ENCODE assay signal across 8 cellular contexts in the genomic region with DNA sequence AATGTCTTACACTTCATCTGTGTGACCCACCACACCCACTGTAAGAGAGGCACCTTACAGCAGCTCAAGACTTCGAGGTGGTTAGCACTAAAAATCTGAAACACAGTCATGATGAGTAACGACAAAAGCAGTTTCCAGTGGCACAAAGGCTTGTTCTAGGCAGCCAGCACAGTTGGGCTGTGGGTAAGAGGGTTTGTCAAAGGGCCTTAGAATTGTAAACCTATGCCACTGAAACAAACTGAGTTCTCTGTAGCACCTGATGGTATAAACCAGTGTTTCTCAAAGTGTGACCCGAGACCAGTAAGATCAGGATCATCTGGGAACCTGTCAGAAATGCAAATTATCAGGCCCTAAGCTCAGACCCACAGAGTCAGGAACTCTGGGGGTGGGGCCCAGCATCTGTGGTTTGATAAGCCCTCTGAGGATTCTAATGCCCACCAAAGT. TPM values are rescaled to one million over a fixed set of nuclear protein-coding genes. Genes with fewer than 3 reads are reported as not detected.
DNase-seq lines count a peak whose midpoint lies in the region; ATAC-seq, FAIRE-seq and TF ChIP-seq lines count a peak whose summit lies in the region.

No MANE protein-coding gene starts in this region.

- peaks cover 73% of the 10 kb centered on the region for H3K4me1 ChIP-seq in psoas muscle

- TF ChIP-seq POLR2A in GM12892 (IDR thresholded peaks at IDR 0.05; ENCODE audit: low read depth, low read length) = no peak

- H3K36me3 ChIP-seq in psoas muscle (ENCODE audit: insufficient read depth in 1 of 2, low read depth in 1 of 2) = peaks cover 0 to 5% of the 10 kb centered on the region in 2 donors

- ATAC-seq in psoas muscle (peak; percentile 42 to 59 (median 54)), GM18511 (IDR thresholded peaks at IDR 0.05; ENCODE audit: unreplicated experiment) (no peak), HG03097 (IDR thresholded peaks at IDR 0.05; ENCODE audit: low FRiP score, unreplicated experiment) (no peak), HG03571 (IDR thresholded peaks at IDR 0.05; ENCODE audit: unreplicated experiment) (no peak)

- FAIRE-seq in GM12892 (lab: Jason Lieb, UNC) = peak; percentile 58

- intact Hi-C loops in psoas muscle (cut with DNase I) = no loop called here

- no peak for TF ChIP-seq CTCF in psoas muscle (IDR thresholded peaks at IDR 0.05)

- no peak overlapping the region for H3K4me3 ChIP-seq in psoas muscle

- no peaks in the 10 kb centered on the region for H3K9me3 ChIP-seq in psoas muscle

- H3K27me3 ChIP-seq in psoas muscle (ENCODE audit: insufficient read depth in 3 of 3, low read length in 2 of 3) = no peaks in the 10 kb centered on the region

- DNase-seq in GM12892 (ENCODE audit: insufficient read length) = no peak
- DNase-seq in LHCN-M2 (ENCODE audit: low read depth) = peak; percentile 75
- peak; percentile 8 for DNase-seq in activated T-helper 9 cell treated with anti-CD3 and anti-CD28 coated beads, Interleukin-2, amount 50 U/mL, for 16 hours (ENCODE audit: low read depth)
- DNase-seq in psoas muscle = no peak
- DNase-seq in NCI-H774 (lab: John Stamatoyannopoulos, UW) = no peak

- 74 to 81% (median 74%) methylated on average over 3 of the region's 3 CpGs for WGBS in psoas muscle, 3 donors

- peak overlapping the region; percentile 47 for H3K27ac ChIP-seq in psoas muscle

RNA-seq across cellular contexts. Expression of a gene that starts 36.5 kb away (rescaled TPM):
- polyA plus RNA-seq in GM12892 (2012; ENCODE audit: missing spikeins) = 8.3 TPM
- total RNA-seq in LHCN-M2 (2014; rRNA removed) = 0.06 and 2.2 TPM in 2 replicates
- polyA plus RNA-seq in LHCN-M2 (2012) = 1.1 TPM
- total RNA-seq in psoas muscle = 10 to 100 TPM; 44.3 to 65.6 (median 54.6) TPM
- polyA plus RNA-seq in psoas muscle = 10 to 100 TPM in 2 of 3 donors, 1 to 10 TPM in 1; 3.7 to 41.1 (median 13.4) TPM

Comparison
In these comparisons a context has a peak if more than half of its experiments do, and no peak if none do; other contexts are left out.
1. DNase-seq: peak in LHCN-M2 (single experiment) and activated T-helper 9 cell treated with anti-CD3 and anti-CD28 coated beads, Interleukin-2, amount 50 U/mL, for 16 hours (single experiment); none in GM12892 (single experiment), psoas muscle (0 of 2) and NCI-H774 (single experiment).
2. ATAC-seq: peak in psoas muscle (4 of 4); none in GM18511 (single experiment), HG03097 (single experiment) and HG03571 (single experiment).
3. RNA of a gene that starts 36.5 kb away (total RNA-seq): 44.3 to 65.6 TPM in psoas muscle; 0.06 to 2.2 TPM in LHCN-M2; every median in the first group is over 10 times any median in the second.